9 cellular contexts compared by ENCODE assay signal in genomic region chr17:3802461-3803307, GRCh38. TPM values are rescaled to one million over a fixed set of nuclear protein-coding genes. Genes with fewer than 3 reads are reported as not detected.
DNase-seq lines count a peak whose midpoint lies in the region; FAIRE-seq and TF ChIP-seq lines count a peak whose summit lies in the region.
"Had no signal": no experiment of that assay in that cellular context is flagged by ENCODE, and none has a peak within 500 bp of the region (broad histone marks: within the 10 kb centered on the region; RNA-seq: fewer than 3 reads in every experiment).

No MANE protein-coding gene starts in this region.

- no peaks in the 10 kb centered on the region for H3K9me3 ChIP-seq in BLaER1 treated with 17β-estradiol and CSF1 and Interleukin-3, amounts not matched to agents 10 nM and 100 nM (replicated peaks in 1 of 11)
- H3K9me3 ChIP-seq in trophoblast cell (ENCODE audit: insufficient read depth, low read depth, low read length): no peaks in the 10 kb centered on the region

- no peak for TF ChIP-seq POLR2A in GM12892 (IDR thresholded peaks at IDR 0.05; ENCODE audit: low read depth, low read length)

- H4K20me1 ChIP-seq in BLaER1 treated with 17β-estradiol and CSF1 and Interleukin-3, amounts not matched to agents 10 nM and 100 nM: peaks cover 0 to 5% (median 0%) of the 10 kb centered on the region in 11 experiments; a peak in 2 of 22 replicates

- no peak overlapping the region for H2AFZ ChIP-seq in trophoblast cell (ENCODE audit: insufficient read depth, low read length, poor library complexity)

- H3K79me1 ChIP-seq in trophoblast cell (ENCODE audit: low read length): no peaks in the 10 kb centered on the region

- FAIRE-seq in GM12892 (lab: Jason Lieb, UNC): no peak
- FAIRE-seq: colon had no signal

- H3K4me2 ChIP-seq in BLaER1 treated with 17β-estradiol and CSF1 and Interleukin-3, amounts not matched to agents 10 nM and 100 nM: peak overlapping the region; percentile 62 to 87 (median 75)
- no peak overlapping the region for H3K4me2 ChIP-seq in trophoblast cell (ENCODE audit: low read length)

- peak overlapping the region; percentile 9 to 82 (median 70); a peak in 21 of 22 replicates for H3K27ac ChIP-seq in BLaER1 treated with 17β-estradiol and CSF1 and Interleukin-3, amounts not matched to agents 10 nM and 100 nM
- peak overlapping the region; percentile 40 for H3K27ac ChIP-seq in trophoblast cell (ENCODE audit: low read depth, low read length)

- peak overlapping the region in 1 of 10 experiments; percentile 21; a peak in 1 of 20 replicates for H3K4me3 ChIP-seq in BLaER1 treated with 17β-estradiol and CSF1 and Interleukin-3, amounts not matched to agents 10 nM and 100 nM
- H3K4me3 ChIP-seq in fibroblast of villous mesenchyme (ENCODE audit: low read depth, low read length): no peak overlapping the region
- H3K4me3 ChIP-seq in trophoblast cell (ENCODE audit: low read depth, low read length): no peak overlapping the region

- no peak for TF ChIP-seq CTCF in fibroblast of villous mesenchyme (IDR thresholded peaks at IDR 0.05; ENCODE audit: insufficient read depth, low read depth, low read length)

- H3K4ac ChIP-seq in trophoblast cell (ENCODE audit: low read depth, low read length): no peak overlapping the region

- H2BK120ac ChIP-seq in trophoblast cell (ENCODE audit: insufficient read depth, low read length, poor library complexity): no peak overlapping the region

- H3K27me3 ChIP-seq in BLaER1 treated with 17β-estradiol and CSF1 and Interleukin-3, amounts not matched to agents 10 nM and 100 nM: no peaks in the 10 kb centered on the region
- no peaks in the 10 kb centered on the region for H3K27me3 ChIP-seq in trophoblast cell (ENCODE audit: insufficient read depth, low read length)

- H3K23ac ChIP-seq in trophoblast cell (ENCODE audit: low read length): no peak overlapping the region

- no peak overlapping the region for H4K12ac ChIP-seq in trophoblast cell (ENCODE audit: low read depth, low read length)

- H4K91ac ChIP-seq in trophoblast cell (ENCODE audit: low read depth, low read length): peak overlapping the region; percentile 22

- peaks cover 75 to 86% (median 84%) of the 10 kb centered on the region in 10 experiments for H3K4me1 ChIP-seq in BLaER1 treated with 17β-estradiol and CSF1 and Interleukin-3, amounts not matched to agents 10 nM and 100 nM
- peaks cover 10 to 14% of the 10 kb centered on the region in 2 experiments for H3K4me1 ChIP-seq in trophoblast cell (ENCODE audit: control insufficient read depth in 1 of 2, insufficient read depth in 2 of 2, low read length in 2 of 2)

- no peak overlapping the region for H3K18ac ChIP-seq in trophoblast cell (ENCODE audit: low read length)

- H3K79me2 ChIP-seq in trophoblast cell (ENCODE audit: control insufficient read depth, insufficient read depth, low read length, poor library complexity): no peaks in the 10 kb centered on the region

- DNase-seq in RPMI7951 (ENCODE audit: low read depth) (peak; percentile 73), fibroblast of villous mesenchyme (ENCODE audit: low read depth) (peak; percentile 86), trophoblast cell (no peak), GM12892 (ENCODE audit: insufficient read length) (no peak), dermis blood vessel endothelial cell (no peak), NCI-H446 (lab: John Stamatoyannopoulos, UW) (no peak)
- no peak for DNase-seq in stimulated activated CD4-positive, alpha-beta T cell treated with anti-CD3 and anti-CD28 coated beads, Interleukin-15, amount 100 ng/mL, for 24 hours

- H3K36me3 ChIP-seq in BLaER1 treated with 17β-estradiol and CSF1 and Interleukin-3, amounts not matched to agents 10 nM and 100 nM: peaks cover 11 to 38% (median 21%) of the 10 kb centered on the region in 11 experiments
- peaks cover 4 to 22% of the 10 kb centered on the region in 2 experiments for H3K36me3 ChIP-seq in trophoblast cell (ENCODE audit: control insufficient read depth in 1 of 2, insufficient read depth in 2 of 2, low read length in 2 of 2)

- H2AK5ac ChIP-seq in trophoblast cell (ENCODE audit: low read length): no peak overlapping the region

- no CpG with 5 or more reads among the region's 19 CpGs for WGBS in trophoblast cell (ENCODE audit: extremely low coverage, insufficient coverage, insufficient read length)

- no peak overlapping the region for H2BK12ac ChIP-seq in trophoblast cell (ENCODE audit: low read length)

- H3K9ac ChIP-seq in BLaER1 treated with 17β-estradiol and CSF1 and Interleukin-3, amounts not matched to agents 10 nM and 100 nM: peak overlapping the region in 10 of 11 experiments; percentile 13 to 69 (median 48); a peak in 14 of 22 replicates
- no peak overlapping the region for H3K9ac ChIP-seq in trophoblast cell (ENCODE audit: low read length)

- no peak overlapping the region for H3K14ac ChIP-seq in trophoblast cell (ENCODE audit: low read length)

- H2BK5ac ChIP-seq in trophoblast cell (ENCODE audit: low read depth, low read length, poor library complexity): no peak overlapping the region

- no peak overlapping the region for H4K8ac ChIP-seq in trophoblast cell (ENCODE audit: low read depth, low read length)

RNA-seq across cellular contexts. Expression of gene ITGAE, which starts 1.7 kb away (rescaled TPM):
- total RNA-seq in RPMI7951 (2014; rRNA removed; shearing (Covaris generic)): 56.0 and 66.8 TPM in 2 replicates
- total RNA-seq in fibroblast of villous mesenchyme: 20.6 and 37.1 TPM in 2 replicates
- polyA plus RNA-seq in trophoblast cell (2013): 32.1 and 34.1 TPM in 2 replicates
- polyA plus RNA-seq in GM12892 (2012; ENCODE audit: missing spikeins): 23.4 TPM
- 7.3 and 15.7 TPM in 2 replicates for total RNA-seq in dermis blood vessel endothelial cell

RNA-seq across cellular contexts. Expression of gene NCBP3, which starts 43.4 kb away (rescaled TPM):
- 7.9 and 9.7 TPM in 2 replicates for total RNA-seq in RPMI7951 (2014; rRNA removed; shearing (Covaris generic))
- total RNA-seq in fibroblast of villous mesenchyme (17.7 and 26.3 TPM in 2 replicates), dermis blood vessel endothelial cell (20.9 and 23.8 TPM in 2 replicates)
- polyA plus RNA-seq in trophoblast cell (2013): 31.8 and 32.8 TPM in 2 replicates
- 21.0 TPM for polyA plus RNA-seq in GM12892 (2012; ENCODE audit: missing spikeins)

Comparison
In these comparisons a context has a peak if more than half of its experiments do, and no peak if none do; other contexts are left out.
1. DNase-seq: peak in RPMI7951 (single experiment) and fibroblast of villous mesenchyme (single experiment); none in trophoblast cell (0 of 2), GM12892 (single experiment), dermis blood vessel endothelial cell (single experiment), stimulated activated CD4-positive, alpha-beta T cell treated with anti-CD3 and anti-CD28 coated beads, Interleukin-15, amount 100 ng/mL, for 24 hours (single experiment) and NCI-H446 (0 of 2).